Comparison of ENCODE assay signal across 26 cellular contexts in genomic region chr18:9965711-9966624, GRCh38. TPM values are rescaled to one million over a fixed set of nuclear protein-coding genes. Genes with fewer than 3 reads are reported as not detected.
DNase-seq lines count a peak whose midpoint lies in the region; ATAC-seq, FAIRE-seq and TF ChIP-seq lines count a peak whose summit lies in the region.
"Had no signal": no experiment of that assay in that cellular context is flagged by ENCODE, and none has a peak within 500 bp of the region (broad histone marks: within the 10 kb centered on the region; RNA-seq: fewer than 3 reads in every experiment).

No MANE protein-coding gene starts in this region.

- no peak overlapping the region for H3K4me3 Mint-ChIP-seq in GM23338
- H3K4me3 Mint-ChIP-seq: HFFc6, memory B cell, nephron, T-helper 17 cell, WTC11 had no signal

- dilution Hi-C loops in endothelial cell of umbilical vein (cut with MboI; ENCODE audit: extremely low pct_ligation_motif_present, low sequenced_read_pairs): no loop called here

- WGBS in smooth muscle cell (ENCODE audit: low lambda C conversion rate): 68% methylated on average over 9 of the region's 9 CpGs

- H3K27me3 ChIP-seq in GM23338 (ENCODE audit: insufficient read depth) (no peaks in the 10 kb centered on the region), endothelial cell of umbilical vein (ENCODE audit: control insufficient read depth in 2 of 2, insufficient read depth in 2 of 2, low read length in 2 of 2) (peaks cover 4 to 10% of the 10 kb centered on the region in 2 experiments), smooth muscle cell (ENCODE audit: low read depth) (no peaks in the 10 kb centered on the region)
- H3K27me3 ChIP-seq: BE2C had no signal

- H3K36me3 ChIP-seq in GM23338 (ENCODE audit: insufficient read depth): no peaks in the 10 kb centered on the region
- no peaks in the 10 kb centered on the region for H3K36me3 ChIP-seq in OCI-LY7 (ENCODE audit: insufficient read depth, low read length)
- no peaks in the 10 kb centered on the region for H3K36me3 ChIP-seq in endothelial cell of umbilical vein (ENCODE audit: control insufficient read depth in 2 of 2, extremely low read depth in 1 of 2, insufficient read depth in 2 of 2, low read length in 2 of 2)
- no peaks in the 10 kb centered on the region for H3K36me3 ChIP-seq in smooth muscle cell (ENCODE audit: low read depth)
- H3K36me3 ChIP-seq: BE2C, stomach had no signal

- H3K4me1 Mint-ChIP-seq in GM23338: peaks cover 31% of the 10 kb centered on the region

- peaks cover 3% of the 10 kb centered on the region; the same call in 2 of the 3 replicates for H3K9me3 Mint-ChIP-seq in GM23338
- H3K9me3 Mint-ChIP-seq: HFFc6, memory B cell, nephron had no signal

- in situ Hi-C loops in GM13977 (cut with MboI; ENCODE audit: low pct_unique_long_range_greater_than_20kb, low sequenced_read_pairs, unreplicated experiment) (no loop called here), ACHN (cut with HindIII; ENCODE audit: low pct_ligation_motif_present, low pct_unique_long_range_greater_than_20kb, low sequenced_read_pairs) (loop anchor here (25.0 kb wide), 1 partner anchor 546 kb away; no protein-coding TSS in a partner anchor)

- H3F3A ChIP-seq in GM23338 (replicated peaks; ENCODE audit: low read depth): no peaks in the 10 kb centered on the region
- H3F3A ChIP-seq in smooth muscle cell (ENCODE audit: low read depth): peaks cover 7% of the 10 kb centered on the region

- H3K27ac ChIP-seq in GM23338 (ENCODE audit: low read depth) (no peak overlapping the region), OCI-LY7 (ENCODE audit: low read depth, low read length, poor library complexity, severe bottlenecking) (no peak overlapping the region), endothelial cell of umbilical vein (ENCODE audit: insufficient read depth, low read depth, low read length) (no peak overlapping the region), smooth muscle cell (ENCODE audit: low read depth) (no peak overlapping the region)
- H3K27ac ChIP-seq: KMS-11, skin epidermis, stomach had no signal

- no peak overlapping the region for H3K4me3 ChIP-seq in GM23338
- no peak overlapping the region for H3K4me3 ChIP-seq in OCI-LY7 (ENCODE audit: low read depth, low read length, poor library complexity, severe bottlenecking)
- H3K4me3 ChIP-seq in endothelial cell of umbilical vein (replicated peaks in 1 of 3; ENCODE audit: insufficient read depth in 1 of 3, low read depth in 1 of 3, low read length in 3 of 3): no peak overlapping the region
- H3K4me3 ChIP-seq in smooth muscle cell: no peak overlapping the region
- H3K4me3 ChIP-seq: skin epidermis, stomach had no signal

- H3K9ac ChIP-seq in endothelial cell of umbilical vein (replicated peaks; ENCODE audit: extremely low read depth, insufficient read depth, low read length) (no peak overlapping the region), smooth muscle cell (ENCODE audit: low read depth) (no peak overlapping the region)
- H3K9ac ChIP-seq: KMS-11 had no signal

- no peak overlapping the region for H2AFZ ChIP-seq in GM23338
- no peak overlapping the region for H2AFZ ChIP-seq in OCI-LY7 (ENCODE audit: low read length)
- H2AFZ ChIP-seq in endothelial cell of umbilical vein (ENCODE audit: low read depth, low read length): no peak overlapping the region
- H2AFZ ChIP-seq in smooth muscle cell (ENCODE audit: low read depth): no peak overlapping the region

- TF ChIP-seq CTCF in GM23338 (conservative IDR thresholded peaks at IDR 0.05; ENCODE audit: low read depth in 2 of 2) (no peak), OCI-LY7 (conservative IDR thresholded peaks at IDR 0.05; ENCODE audit: low read length) (no peak), endothelial cell of umbilical vein (IDR thresholded peaks at IDR 0.05; ENCODE audit: extremely low read depth in 1 of 2, insufficient read depth in 1 of 2, low read depth in 1 of 2, low read length in 2 of 2) (no peak), smooth muscle cell (IDR thresholded peaks at IDR 0.05; ENCODE audit: borderline replicate concordance, insufficient read depth, poor library complexity, severe bottlenecking) (no peak), GM13977 (IDR thresholded peaks at IDR 0.05; ENCODE audit: extremely low read depth, insufficient read depth, missing control alignments) (no peak)

- ATAC-seq in GM23338: no peak
- ATAC-seq: T-helper 17 cell, WTC11 had no signal

- POLR2A ChIA-PET in OCI-LY7 (lab: Charles Lee): interaction anchor here (0.6 to 0.7 kb wide), 4 partner anchors 19 to 756 kb away, joined by 3 to 9 read pairs (median 6); no protein-coding TSS in a partner anchor
- POLR2A ChIA-PET in endothelial cell of umbilical vein (lab: Charles Lee): interaction anchor here (0.6 kb wide), 2 partner anchors 66 to 285 kb away, joined by 4 to 10 read pairs; no protein-coding TSS in a partner anchor

- CTCF ChIA-PET in OCI-LY7 (lab: Charles Lee; ENCODE audit: unreplicated experiment) (no interaction called here), endothelial cell of umbilical vein (lab: Charles Lee) (interaction anchor here (0.6 to 1.1 kb wide), 3 partner anchors 157 to 553 kb away, joined by 3 read pairs; no protein-coding TSS in a partner anchor)

- H3K79me2 ChIP-seq in GM23338 (replicated peaks; ENCODE audit: insufficient read depth) (no peaks in the 10 kb centered on the region), OCI-LY7 (ENCODE audit: insufficient read depth, low read depth, low read length) (no peaks in the 10 kb centered on the region), endothelial cell of umbilical vein (ENCODE audit: control insufficient read depth, insufficient read depth, low read length) (no peaks in the 10 kb centered on the region), smooth muscle cell (ENCODE audit: low read depth) (no peaks in the 10 kb centered on the region)

- DNase-seq in GM23338 (ENCODE audit: low spot score) (no peak), OCI-LY7 (ENCODE audit: low spot score) (no peak), endothelial cell of umbilical vein (ENCODE audit: low read depth, low spot score) (no peak), smooth muscle cell (lab: John Stamatoyannopoulos, UW; ENCODE audit: unreplicated experiment) (no peak), GM13977 (ENCODE audit: low spot score) (no peak), T1000 (lab: John Stamatoyannopoulos, UW) (no peak), ACHN (no peak)
- DNase-seq: activated CD4-positive, alpha-beta T cell treated with anti-CD3 and anti-CD28 coated beads, Interleukin-2, amount 50 U/mL, for 48 hours; activated naive CD4-positive, alpha-beta T cell; amygdala; BE2C; GF-D8; HFFc6; NCI-H1092; NCI-H2029 treated with DMSO at 0.1 percent for 48 hours; NCI-H510A treated with DMSO at 0.1 percent for 48 hours; SIG-M5; stimulated activated CD4-positive, alpha-beta T cell treated with anti-CD3 and anti-CD28 coated beads, Interleukin-4, amount 100 ng/mL, for 1 hour; stomach; T-helper 17 cell; trophoblast cell had no signal

- H3K9me1 ChIP-seq in endothelial cell of umbilical vein (replicated peaks; ENCODE audit: control insufficient read depth, extremely low read depth, insufficient read depth, low read length): no peaks in the 10 kb centered on the region

- H3K4me1 ChIP-seq in GM23338 (ENCODE audit: insufficient read depth) (peaks cover 2% of the 10 kb centered on the region; the same call in 1 of the 2 replicates), OCI-LY7 (ENCODE audit: insufficient read depth, low read length, poor library complexity, severe bottlenecking) (peaks cover 15% of the 10 kb centered on the region), endothelial cell of umbilical vein (ENCODE audit: control insufficient read depth, extremely low read depth, insufficient read depth, low read length) (peaks cover 11% of the 10 kb centered on the region), smooth muscle cell (ENCODE audit: low read depth) (no peaks in the 10 kb centered on the region)
- H3K4me1 ChIP-seq: BE2C had no signal

- no peak overlapping the region for H3K27ac Mint-ChIP-seq in GM23338
- H3K27ac Mint-ChIP-seq: HFFc6, memory B cell, nephron, T-helper 17 cell, WTC11 had no signal

- intact Hi-C loops in OCI-LY7 (cut with micrococcal nuclease; ENCODE audit: unreplicated experiment): no loop called here
- intact Hi-C loops in endothelial cell of umbilical vein (cut with micrococcal nuclease): no loop called here

- H4K20me1 ChIP-seq in GM23338 (replicated peaks; ENCODE audit: insufficient read depth) (no peaks in the 10 kb centered on the region), OCI-LY7 (ENCODE audit: insufficient read depth, low read length) (no peaks in the 10 kb centered on the region), endothelial cell of umbilical vein (replicated peaks; ENCODE audit: control insufficient read depth, extremely low read depth, insufficient read depth, low read length) (no peaks in the 10 kb centered on the region), smooth muscle cell (ENCODE audit: low read depth) (peaks cover under 1% of the 10 kb centered on the region)

- no peak overlapping the region for H3K4me2 ChIP-seq in GM23338
- H3K4me2 ChIP-seq in OCI-LY7 (ENCODE audit: low read length): peak overlapping the region; percentile 37
- H3K4me2 ChIP-seq in endothelial cell of umbilical vein (ENCODE audit: insufficient read depth, low read length): no peak overlapping the region
- H3K4me2 ChIP-seq in smooth muscle cell: peak overlapping the region; percentile 37
- H3K4me2 ChIP-seq: KMS-11 had no signal

- no peaks in the 10 kb centered on the region for H3K9me2 ChIP-seq in GM23338 (ENCODE audit: insufficient read depth)
- no peaks in the 10 kb centered on the region for H3K9me2 ChIP-seq in OCI-LY7 (ENCODE audit: insufficient read depth, low read length)

- TF ChIP-seq POLR2A in endothelial cell of umbilical vein (IDR thresholded peaks at IDR 0.05; ENCODE audit: low read depth, low read length): no peak

- H3K9me3 ChIP-seq in OCI-LY7 (ENCODE audit: low read length): no peaks in the 10 kb centered on the region
- no peaks in the 10 kb centered on the region for H3K9me3 ChIP-seq in endothelial cell of umbilical vein (replicated peaks; ENCODE audit: control insufficient read depth, insufficient read depth, low read length)
- H3K9me3 ChIP-seq in smooth muscle cell (replicated peaks; ENCODE audit: low read depth): no peaks in the 10 kb centered on the region
- H3K9me3 ChIP-seq: BE2C, stomach had no signal

- BruUV-seq in OCI-LY7 (replicated peaks; lab: Mats Ljungman, UMichigan) (no TSS peak), endothelial cell of umbilical vein (replicated peaks; lab: Mats Ljungman, UMichigan) (no TSS peak)

- peaks cover 4% of the 10 kb centered on the region for H3K27me3 Mint-ChIP-seq in GM23338 (ENCODE audit: insufficient read depth, low read depth, poor library complexity)

- H3K36me3 Mint-ChIP-seq in GM23338 (ENCODE audit: low read depth): no peaks in the 10 kb centered on the region
- H3K36me3 Mint-ChIP-seq: memory B cell had no signal

- FAIRE-seq in endothelial cell of umbilical vein (lab: Jason Lieb, UNC): peak; percentile 54

RNA-seq across cellular contexts. Expression of gene VAPA, which starts 52.2 kb away (rescaled TPM):
- 166 and 178 TPM in 2 replicates for total RNA-seq in GM23338 (2014; rRNA removed; shearing (Covaris generic))
- polyA plus RNA-seq in GM23338 (2016; fragmentation: Nextera tagmentation; extraction: Ambion mirVana) (158 and 162 TPM in 2 replicates), endothelial cell of umbilical vein (83.4 and 105 TPM in 2 replicates), smooth muscle cell (315 and 334 TPM in 2 replicates)
- total RNA-seq in OCI-LY7 (2014; rRNA removed; shearing (Covaris generic)): 176 and 184 TPM in 2 replicates
- total RNA-seq in OCI-LY7 (2022) (139 and 151 TPM in 2 replicates), endothelial cell of umbilical vein (163 TPM in 2 replicates), smooth muscle cell (350 and 386 TPM in 2 replicates)
- polyA plus RNA-seq in endothelial cell of umbilical vein (2011; cell fraction: cytosol; rRNA removed): 210 and 227 TPM in 2 replicates
- polyA plus RNA-seq in endothelial cell of umbilical vein (2011; cell fraction: nucleus; rRNA removed): 108 and 160 TPM in 2 replicates
- polyA plus RNA-seq in endothelial cell of umbilical vein (2012): 114 and 176 TPM in 2 replicates
- polyA minus RNA-seq in endothelial cell of umbilical vein: 99.5 and 102 TPM in 2 replicates
- 183 TPM for polyA minus RNA-seq in endothelial cell of umbilical vein (2011; cell fraction: cytosol; rRNA and poly(A)+ RNA removed)
- polyA minus RNA-seq in endothelial cell of umbilical vein (2011; cell fraction: nucleus; rRNA and poly(A)+ RNA removed): 105 and 121 TPM in 2 replicates

Comparison
In these comparisons a context has a peak if more than half of its experiments do, and no peak if none do; other contexts are left out.
1. H3K4me2 ChIP-seq: peak in OCI-LY7 (single experiment) and smooth muscle cell (single experiment); none in GM23338 (single experiment) and endothelial cell of umbilical vein (single experiment).